In genomic region chr19:32345261-32346207, GRCh38 we compare ENCODE assay signal across 8 cellular contexts. TPM values are rescaled to one million over a fixed set of nuclear protein-coding genes. Genes with fewer than 3 reads are reported as not detected.
DNase-seq lines count a peak whose midpoint lies in the region; FAIRE-seq and TF ChIP-seq lines count a peak whose summit lies in the region.

Gene ZNF507, plus strand, starts transcription at chr19:32345610. Its CDS starts 7,221 bp downstream, at chr19:32352831.

- no CpG with 5 or more reads among the region's 72 CpGs for WGBS in neuronal stem cell (ENCODE audit: extremely low coverage in 2 of 2, insufficient read length in 2 of 2, insufficient replicate concordance in 1 of 2), 2 donors

- no peak within 1 kb of the TSS for H2AK5ac ChIP-seq in neuronal stem cell (ENCODE audit: low read depth, low read length)

- no peak within 1 kb of the TSS for H4K91ac ChIP-seq in neuronal stem cell (ENCODE audit: low read depth, low read length, poor library complexity)

- H3K4me3 ChIP-seq in LNCaP clone FGC (ENCODE audit: low read depth, low read length) = peak within 1 kb of the TSS; percentile 84
- H3K4me3 ChIP-seq in SJSA1 = peak within 1 kb of the TSS; percentile 89
- peak within 1 kb of the TSS; percentile 84 to 99 for H3K4me3 ChIP-seq in neuronal stem cell (ENCODE audit: low read length in 2 of 2)
- H3K4me3 ChIP-seq in subcutaneous abdominal adipose tissue (ENCODE audit: low read depth in 1 of 5, low read length in 5 of 5) = peak within 1 kb of the TSS; percentile 83 to 89 (median 87)

- H3K4me2 ChIP-seq in neuronal stem cell (ENCODE audit: insufficient read depth, low read length, poor library complexity, severe bottlenecking) = peak within 1 kb of the TSS; percentile 86

- no peak within 1 kb of the TSS for H2BK12ac ChIP-seq in neuronal stem cell (ENCODE audit: low read length)

- H3K27me3 ChIP-seq in SJSA1 (replicated peaks) (no peaks in the 10 kb centered on the region), neuronal stem cell (ENCODE audit: control insufficient read depth in 3 of 3, insufficient read depth in 3 of 3, low read depth in 1 of 3, low read length in 3 of 3) (no peaks in the 10 kb centered on the region), subcutaneous abdominal adipose tissue (ENCODE audit: control insufficient read depth in 5 of 5, insufficient read depth in 4 of 5, low read length in 5 of 5) (peaks cover 0 to 13% (median 0%) of the 10 kb centered on the region in 5 donors)

- H3K4me1 ChIP-seq in SJSA1 (replicated peaks) (peaks cover 24% of the 10 kb centered on the region), neuronal stem cell (ENCODE audit: control insufficient read depth in 2 of 2, insufficient read depth in 1 of 2, low read depth in 1 of 2, low read length in 2 of 2) (no peaks in the 10 kb centered on the region), subcutaneous abdominal adipose tissue (ENCODE audit: control insufficient read depth in 5 of 5, insufficient read depth in 5 of 5, low read length in 5 of 5) (peaks cover 0 to 26% (median 19%) of the 10 kb centered on the region in 5 donors)

- no peak within 1 kb of the TSS for H3K4ac ChIP-seq in neuronal stem cell (ENCODE audit: low read length)

- H3K18ac ChIP-seq in neuronal stem cell (ENCODE audit: low read length) = peak within 1 kb of the TSS; percentile 96

- H3K79me1 ChIP-seq in neuronal stem cell (ENCODE audit: low read depth, low read length) = peaks cover 6% of the 10 kb centered on the region

- H3K14ac ChIP-seq in neuronal stem cell (ENCODE audit: low read length) = no peak within 1 kb of the TSS

- FAIRE-seq in H54 (lab: Jason Lieb, UNC) = no peak
- no peak for FAIRE-seq in frontal cortex (lab: Jason Lieb, UNC)

- H3K9me3 ChIP-seq in SJSA1 (replicated peaks) = no peaks in the 10 kb centered on the region
- peaks cover 0 to 5% of the 10 kb centered on the region in 2 donors for H3K9me3 ChIP-seq in neuronal stem cell (replicated peaks in 1 of 2; ENCODE audit: control insufficient read depth in 2 of 2, insufficient read depth in 1 of 2, low read depth in 1 of 2, low read length in 2 of 2)
- H3K9me3 ChIP-seq in subcutaneous abdominal adipose tissue (ENCODE audit: control insufficient read depth in 5 of 5, low read length in 5 of 5) = no peaks in the 10 kb centered on the region

- peak; percentile 63 for TF ChIP-seq POLR2A in H54 (IDR thresholded peaks at IDR 0.05; ENCODE audit: low read depth, low read length)

- peak within 1 kb of the TSS; percentile 87 for H2AFZ ChIP-seq in neuronal stem cell (ENCODE audit: low read length)

- peak; percentile 72 for DNase-seq in GDM1 (lab: John Stamatoyannopoulos, UW)
- peak; percentile 92 for DNase-seq in H54 (ENCODE audit: insufficient read length, low spot score)
- no peak for DNase-seq in LNCaP clone FGC (ENCODE audit: low read depth)
- peak; percentile 84 to 89 for DNase-seq in SJSA1 (ENCODE audit: low read depth in 1 of 2, low spot score in 2 of 2)
- DNase-seq in activated gamma-delta T cell treated with anti-CD3 and anti-CD28 coated beads, Interleukin-2, amount 50 U/mL, for 16 hours (ENCODE audit: low read depth) = peak; percentile 69
- peak; percentile 91 to 94 for DNase-seq in frontal cortex (ENCODE audit: low spot score in 2 of 2)
- DNase-seq in neuronal stem cell (ENCODE audit: low spot score) = peak; percentile 76

- H2BK5ac ChIP-seq in neuronal stem cell (ENCODE audit: low read length) = no peak within 1 kb of the TSS

- no peak within 1 kb of the TSS for H2BK120ac ChIP-seq in neuronal stem cell (ENCODE audit: low read depth, low read length)

- H3K36me3 ChIP-seq in SJSA1 = peaks cover 35% of the 10 kb centered on the region
- H3K36me3 ChIP-seq in neuronal stem cell (replicated peaks in 1 of 2; ENCODE audit: control insufficient read depth in 2 of 2, insufficient read depth in 2 of 2, low read length in 2 of 2) = peaks cover 6 to 35% of the 10 kb centered on the region in 2 donors
- H3K36me3 ChIP-seq in subcutaneous abdominal adipose tissue (ENCODE audit: control insufficient read depth in 5 of 5, insufficient read depth in 5 of 5, low read length in 5 of 5) = peaks cover 3 to 25% (median 14%) of the 10 kb centered on the region in 5 donors

- H3K9ac ChIP-seq in neuronal stem cell (ENCODE audit: low read depth, low read length, poor library complexity) (peak within 1 kb of the TSS; percentile 93), subcutaneous abdominal adipose tissue (ENCODE audit: low read length in 5 of 5) (peak within 1 kb of the TSS; percentile 21 to 92 (median 87))

- no peak for TF ChIP-seq CTCF in LNCaP clone FGC (IDR thresholded peaks at IDR 0.05; ENCODE audit: control insufficient read depth, extremely low read depth, insufficient read depth)

- peak within 1 kb of the TSS; percentile 67 for H3K27ac ChIP-seq in SJSA1
- peak within 1 kb of the TSS; percentile 17 for H3K27ac ChIP-seq in neuronal stem cell (replicated peaks; ENCODE audit: low read length)
- H3K27ac ChIP-seq in subcutaneous abdominal adipose tissue (ENCODE audit: low read depth, low read length) = peak within 1 kb of the TSS; percentile 81

- H3K23ac ChIP-seq in neuronal stem cell (ENCODE audit: low read depth, low read length, poor library complexity) = peak within 1 kb of the TSS; percentile 74

- no peak within 1 kb of the TSS for H4K8ac ChIP-seq in neuronal stem cell (ENCODE audit: low read depth, low read length)

- H2BK15ac ChIP-seq in neuronal stem cell (ENCODE audit: low read length) = peak within 1 kb of the TSS; percentile 12

RNA-seq across cellular contexts. Expression of gene ZNF507, which starts in this region (rescaled TPM):
- 7.0 and 8.1 TPM in 2 replicates for total RNA-seq in SJSA1 (2014; rRNA removed; shearing (Covaris generic))
- 24.1 TPM for total RNA-seq in frontal cortex
- 13.1 TPM for polyA plus RNA-seq in neuronal stem cell (2013, experiment 1 of 2)
- 13.2 TPM for polyA plus RNA-seq in neuronal stem cell (2013, experiment 2 of 2)

Comparison
In these comparisons a context has a peak if more than half of its experiments do, and no peak if none do; other contexts are left out.
1. H3K27ac ChIP-seq: peak in every context shown above with its lines; median percentile 81 in subcutaneous abdominal adipose tissue; 67 in SJSA1; 17 in neuronal stem cell.